Comparison of ENCODE assay signal across 1 cellular context in genomic region chr6:42140051-42140450, GRCh38.
TF ChIP-seq lines count a peak whose summit lies in the region.

No MANE protein-coding gene starts in this region.

TF ChIP-seq in H1, 55 proteins besides CTCF, POLR2A, EP300 and RAD21 (continued from another document):
- TF ChIP-seq CHD7 (IDR thresholded peaks at IDR 0.05; ENCODE audit: insufficient replicate concordance, low read length): no peak
- TF ChIP-seq RXRA (IDR thresholded peaks at IDR 0.05; ENCODE audit: insufficient read depth, low read depth, low read length): no peak
- TF ChIP-seq RNF2 (IDR thresholded peaks at IDR 0.05; ENCODE audit: borderline replicate concordance, low read depth, low read length, missing control alignments, poor library complexity, severe bottlenecking): no peak
- TF ChIP-seq HDAC6 (IDR thresholded peaks at IDR 0.05; ENCODE audit: low read depth, low read length): no peak
- TF ChIP-seq KDM4A (IDR thresholded peaks at IDR 0.05; ENCODE audit: low read depth, low read length, severe bottlenecking): no peak
